In genomic region chr5:9350301-9350797, GRCh38 we compare ENCODE assay signal across 19 cellular contexts.
DNase-seq lines count a peak whose midpoint lies in the region; ATAC-seq and TF ChIP-seq lines count a peak whose summit lies in the region.
"Had no signal": no experiment of that assay in that cellular context is flagged by ENCODE, and none has a peak within 500 bp of the region (broad histone marks: within the 10 kb centered on the region; RNA-seq: fewer than 3 reads in every experiment).

No MANE protein-coding gene starts in this region.

- H3K27me3 Mint-ChIP-seq in chondrocyte (ENCODE audit: low read depth): no peaks in the 10 kb centered on the region
- H3K27me3 Mint-ChIP-seq: naive thymus-derived CD8-positive, alpha-beta T cell had no signal

- TF ChIP-seq CTCF in chondrocyte (IDR thresholded peaks at IDR 0.05) (no peak), mucosa of descending colon (IDR thresholded peaks at IDR 0.05) (no peak)

- H3K9me3 Mint-ChIP-seq in chondrocyte (ENCODE audit: low read depth): peaks cover 3% of the 10 kb centered on the region

- H3K4me1 Mint-ChIP-seq in chondrocyte (ENCODE audit: low read depth): peaks cover 62% of the 10 kb centered on the region
- H3K4me1 Mint-ChIP-seq: naive thymus-derived CD8-positive, alpha-beta T cell had no signal

- H3K4me1 ChIP-seq in mucosa of descending colon (ENCODE audit: low read depth): peaks cover 3% of the 10 kb centered on the region
- H3K4me1 ChIP-seq: lower lobe of right lung had no signal

- intact Hi-C loops in mucosa of descending colon (cut with DNase I, micrococcal nuclease): no loop called here

- H3K9me3 ChIP-seq in mucosa of descending colon: no peaks in the 10 kb centered on the region
- H3K9me3 ChIP-seq: Caco-2, lower lobe of right lung had no signal

- peak overlapping the region; percentile 34 for H3K27ac Mint-ChIP-seq in chondrocyte (ENCODE audit: unreplicated experiment)
- H3K27ac Mint-ChIP-seq: naive thymus-derived CD8-positive, alpha-beta T cell had no signal

- H3K36me3 ChIP-seq in mucosa of descending colon (ENCODE audit: low read depth): no peaks in the 10 kb centered on the region
- H3K36me3 ChIP-seq: lower lobe of right lung had no signal

- DNase-seq in AG08395 (ENCODE audit: low spot score): peak; percentile 73
- DNase-seq in HT1080 (ENCODE audit: low read depth): peak; percentile 47
- no peak for DNase-seq in chondrocyte (ENCODE audit: low spot score)
- no peak for DNase-seq in mucosa of descending colon
- DNase-seq in KBM-7: no peak
- no peak for DNase-seq in SIG-M5 treated with dmso at 0.1 percent for 504 hours (lab: John Stamatoyannopoulos, UW; ENCODE audit: unreplicated experiment)
- DNase-seq: activated CD4-positive, alpha-beta T cell treated with anti-CD3 and anti-CD28 coated beads for 48 hours; activated CD8-positive, alpha-beta memory T cell treated with anti-CD3 and anti-CD28 coated beads, Interleukin-2, amount 50 U/mL, for 48 hours; activated naive CD4-positive, alpha-beta T cell treated with Interleukin-2 at 50 U/mL for 16 hours; Caco-2; caudate nucleus; effector memory CD4-positive, alpha-beta T cell; foreskin melanocyte; lower lobe of right lung; naive thymus-derived CD8-positive, alpha-beta T cell; NCI-H1417; T1000 had no signal

- ATAC-seq in mucosa of descending colon: peak; percentile 24
- ATAC-seq in HG03442 (IDR thresholded peaks at IDR 0.05; ENCODE audit: unreplicated experiment): no peak
- no peak for ATAC-seq in GM19328 (IDR thresholded peaks at IDR 0.05; ENCODE audit: unreplicated experiment)
- ATAC-seq: lower lobe of right lung; naive thymus-derived CD8-positive, alpha-beta T cell had no signal

- in situ Hi-C loops in KBM-7 (cut with MboI; ENCODE audit: low pct_unique_long_range_greater_than_20kb, low sequenced_read_pairs): no loop called here

- H3K36me3 Mint-ChIP-seq in chondrocyte (ENCODE audit: low read depth): peaks cover 4% of the 10 kb centered on the region
- H3K36me3 Mint-ChIP-seq: naive thymus-derived CD8-positive, alpha-beta T cell had no signal

- H3K4me3 Mint-ChIP-seq in chondrocyte (ENCODE audit: unreplicated experiment): no peak overlapping the region
- H3K4me3 Mint-ChIP-seq: naive thymus-derived CD8-positive, alpha-beta T cell had no signal

- H3K4me3 ChIP-seq in mucosa of descending colon: no peak overlapping the region
- H3K4me3 ChIP-seq: lower lobe of right lung had no signal

Comparison
In these comparisons a context has a peak if more than half of its experiments do, and no peak if none do; other contexts are left out.
1. DNase-seq: peak in AG08395 (single experiment) and HT1080 (single experiment); none in chondrocyte (single experiment), mucosa of descending colon (0 of 3), KBM-7 (single experiment) and SIG-M5 treated with dmso at 0.1 percent for 504 hours (single experiment).